In the genomic region with DNA sequence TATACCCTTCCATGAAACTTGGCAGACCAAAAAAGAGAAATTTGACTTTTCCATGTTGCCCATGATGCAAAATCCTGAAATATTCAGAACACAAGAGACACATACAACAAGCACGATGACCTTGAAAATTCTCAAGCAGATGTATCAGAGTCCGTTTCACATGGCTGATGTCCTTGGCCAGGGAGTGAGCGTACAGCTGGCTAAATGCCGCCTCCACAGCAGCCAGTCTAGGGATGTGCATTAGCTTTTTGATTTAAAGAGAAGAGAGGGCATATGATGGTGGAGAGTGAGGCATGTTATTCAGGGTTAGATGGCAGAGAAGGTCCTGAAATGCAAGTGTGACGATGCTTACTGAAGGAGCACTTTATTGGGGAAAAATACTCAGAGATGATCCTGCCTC, we compare ENCODE assay signal across 40 cellular contexts.
"Had no signal": no experiment of that assay in that cellular context is flagged by ENCODE, and none has a peak within 500 bp of the region (broad histone marks: within the 10 kb centered on the region; RNA-seq: fewer than 3 reads in every experiment).

No MANE protein-coding gene starts in this region.

- H3K4me1 Mint-ChIP-seq: activated naive CD4-positive, alpha-beta T cell treated with anti-CD3 and anti-CD28 coated beads, Interleukin-2, amount 10 ng/mL, durations not matched to agents 7 days and 5 days; activated naive CD4-positive, alpha-beta T cell treated with anti-CD3 and anti-CD28 coated beads, Interleukin-2, amount 50 U/mL, for 24 hours; activated naive CD8-positive, alpha-beta T cell treated with anti-CD3 and anti-CD28 coated beads for 36 hours; activated naive CD8-positive, alpha-beta T cell treated with anti-CD3 and anti-CD28 coated beads, Interleukin-2, amount 10 ng/mL, durations not matched to agents 7 days and 5 days; activated naive CD8-positive, alpha-beta T cell treated with anti-CD3 and anti-CD28 coated beads, Interleukin-2, amount 50 U/mL, for 24 hours; activated T-helper 17 cell treated with anti-CD3 and anti-CD28 coated beads, Interleukin-2, amount 50 U/mL, for 72 hours; brain; central memory CD8-positive, alpha-beta T cell had no signal

- H3K4me3 ChIP-seq: adrenal gland, ascending aorta, body of pancreas, breast epithelium, cardiac muscle cell had no signal

- H3K36me3 ChIP-seq: adrenal gland, ascending aorta, brain microvascular endothelial cell, breast epithelium, cardiac muscle cell had no signal

- H3K27ac ChIP-seq: adrenal gland, ascending aorta, body of pancreas, brain microvascular endothelial cell, breast epithelium, cardiac muscle cell had no signal

- H3K27me3 ChIP-seq: adrenal gland, ascending aorta, body of pancreas, brain microvascular endothelial cell, breast epithelium, cardiac muscle cell had no signal

- FAIRE-seq: astrocyte, bronchial epithelial cell had no signal

- H3K36me3 Mint-ChIP-seq: activated naive CD4-positive, alpha-beta T cell treated with anti-CD3 and anti-CD28 coated beads, Interleukin-2, amount 10 ng/mL, durations not matched to agents 7 days and 5 days; activated naive CD4-positive, alpha-beta T cell treated with anti-CD3 and anti-CD28 coated beads, Interleukin-2, amount 50 U/mL, for 24 hours; activated naive CD4-positive, alpha-beta T cell treated with anti-CD3 and anti-CD28 coated beads, Interleukin-2, amount 50 U/mL, for 72 hours; activated naive CD8-positive, alpha-beta T cell; activated naive CD8-positive, alpha-beta T cell treated with anti-CD3 and anti-CD28 coated beads for 36 hours; activated naive CD8-positive, alpha-beta T cell treated with anti-CD3 and anti-CD28 coated beads, Interleukin-2, amount 10 ng/mL, durations not matched to agents 7 days and 5 days; brain had no signal

- H3K27ac Mint-ChIP-seq: activated naive CD4-positive, alpha-beta T cell treated with anti-CD3 and anti-CD28 coated beads for 36 hours; activated naive CD4-positive, alpha-beta T cell treated with anti-CD3 and anti-CD28 coated beads, Interleukin-2, amount 10 ng/mL, durations not matched to agents 7 days and 5 days; activated naive CD4-positive, alpha-beta T cell treated with anti-CD3 and anti-CD28 coated beads, Interleukin-2, amount 50 U/mL, for 24 hours; activated naive CD4-positive, alpha-beta T cell treated with anti-CD3 and anti-CD28 coated beads, Interleukin-2, amount 50 U/mL, for 72 hours; activated naive CD8-positive, alpha-beta T cell; activated naive CD8-positive, alpha-beta T cell treated with anti-CD3 and anti-CD28 coated beads for 36 hours; activated naive CD8-positive, alpha-beta T cell treated with anti-CD3 and anti-CD28 coated beads, Interleukin-2, amount 10 ng/mL, durations not matched to agents 7 days and 5 days; activated naive CD8-positive, alpha-beta T cell treated with anti-CD3 and anti-CD28 coated beads, Interleukin-2, amount 50 U/mL, for 24 hours; activated T-cell treated with anti-CD3 and anti-CD28 coated beads, Interleukin-2, amount 50 U/mL, for 24 hours; activated T-cell treated with anti-CD3 and anti-CD28 coated beads, Interleukin-2, amount 50 U/mL, for 72 hours; activated T-helper 1 cell treated with anti-CD3 and anti-CD28 coated beads, Interleukin-12 subunit alpha, Interleukin-12 subunit beta, Interleukin-2, Interleukin-4 antibody, amounts not matched to agents 30 ng/mL and 10 ng/mL and 1 ng/mL, durations not matched to agents 14 hours and 24 hours and 36 hours; activated T-helper 17 cell treated with anti-CD3 and anti-CD28 coated beads, Interleukin-2, amount 50 U/mL, for 72 hours; activated T-helper 2 cell treated with anti-CD3 and anti-CD28 coated beads, Interferon-gamma antibody, Interleukin-2, Interleukin-4, amounts not matched to agents 10 μg/mL and 5 μg/mL and 100 μg/mL, durations not matched to agents 14 hours and 24 hours and 36 hours; brain had no signal

- H3K4me3 Mint-ChIP-seq: activated naive CD4-positive, alpha-beta T cell treated with anti-CD3 and anti-CD28 coated beads for 36 hours; activated naive CD4-positive, alpha-beta T cell treated with anti-CD3 and anti-CD28 coated beads, Interleukin-2, amount 10 ng/mL, durations not matched to agents 7 days and 5 days; activated naive CD4-positive, alpha-beta T cell treated with anti-CD3 and anti-CD28 coated beads, Interleukin-2, amount 50 U/mL, for 24 hours; activated naive CD8-positive, alpha-beta T cell; activated naive CD8-positive, alpha-beta T cell treated with anti-CD3 and anti-CD28 coated beads for 36 hours; activated naive CD8-positive, alpha-beta T cell treated with anti-CD3 and anti-CD28 coated beads, Interleukin-2, amount 10 ng/mL, durations not matched to agents 7 days and 5 days; activated naive CD8-positive, alpha-beta T cell treated with anti-CD3 and anti-CD28 coated beads, Interleukin-2, amount 50 U/mL, for 24 hours; activated T-cell treated with anti-CD3 and anti-CD28 coated beads, Interleukin-2, amount 50 U/mL, for 24 hours; activated T-cell treated with anti-CD3 and anti-CD28 coated beads, Interleukin-2, amount 50 U/mL, for 4 hours; activated T-cell treated with anti-CD3 and anti-CD28 coated beads, Interleukin-2, amount 50 U/mL, for 72 hours; activated T-helper 1 cell treated with anti-CD3 and anti-CD28 coated beads, Interleukin-12 subunit alpha, Interleukin-12 subunit beta, Interleukin-2, Interleukin-4 antibody, amounts not matched to agents 30 ng/mL and 10 ng/mL and 1 ng/mL, durations not matched to agents 14 hours and 24 hours and 36 hours; activated T-helper 17 cell treated with anti-CD3 and anti-CD28 coated beads, Interleukin-2, amount 50 U/mL, for 72 hours; brain; central memory CD8-positive, alpha-beta T cell had no signal

- ATAC-seq: activated naive CD4-positive, alpha-beta T cell treated with anti-CD3 and anti-CD28 coated beads, Interleukin-2, amount 50 U/mL, for 72 hours; activated naive CD8-positive, alpha-beta T cell treated with anti-CD3 and anti-CD28 coated beads, Interleukin-2, amount 50 U/mL, for 24 hours; activated T-cell treated with anti-CD3 and anti-CD28 coated beads, Interleukin-2, amount 50 U/mL, for 4 hours; activated T-cell treated with anti-CD3 and anti-CD28 coated beads, Interleukin-2, amount 50 U/mL, for 72 hours; activated T-helper 17 cell treated with anti-CD3 and anti-CD28 coated beads, Interleukin-2, amount 50 U/mL, for 72 hours; body of pancreas had no signal

- DNase-seq: activated effector memory CD4-positive, alpha-beta T cell treated with anti-CD3 and anti-CD28 coated beads, Interleukin-2, amount 50 U/mL, for 16 hours; activated effector memory CD4-positive, alpha-beta T cell treated with Interleukin-2 at 50 U/mL for 16 hours; activated gamma-delta T cell; activated gamma-delta T cell treated with Interleukin-2 at 50 U/mL for 16 hours; activated naive CD4-positive, alpha-beta T cell; activated naive CD4-positive, alpha-beta T cell treated with anti-CD3 and anti-CD28 coated beads for 36 hours; activated naive CD4-positive, alpha-beta T cell treated with anti-CD3 and anti-CD28 coated beads, Interleukin-2, amount 10 ng/mL, durations not matched to agents 7 days and 5 days; activated naive CD4-positive, alpha-beta T cell treated with anti-CD3 and anti-CD28 coated beads, Interleukin-2, amount 50 U/mL, for 16 hours; activated naive CD4-positive, alpha-beta T cell treated with Interleukin-2 at 50 U/mL for 16 hours; activated naive CD8-positive, alpha-beta T cell treated with anti-CD3 and anti-CD28 coated beads for 36 hours; activated naive CD8-positive, alpha-beta T cell treated with anti-CD3 and anti-CD28 coated beads, Interleukin-2, amount 10 ng/mL, durations not matched to agents 7 days and 5 days; activated naive CD8-positive, alpha-beta T cell treated with anti-CD3 and anti-CD28 coated beads, Interleukin-2, amount 50 U/mL, for 24 hours; activated T-cell treated with anti-CD3 and anti-CD28 coated beads, Interleukin-2, amount 50 U/mL, for 1 hour; activated T-cell treated with anti-CD3 and anti-CD28 coated beads, Interleukin-2, amount 50 U/mL, for 24 hours; activated T-cell treated with anti-CD3 and anti-CD28 coated beads, Interleukin-2, amount 50 U/mL, for 4 hours; activated T-cell treated with anti-CD3 and anti-CD28 coated beads, Interleukin-2, amount 50 U/mL, for 48 hours; activated T-cell treated with anti-CD3 and anti-CD28 coated beads, Interleukin-2, amount 50 U/mL, for 72 hours; amniotic stem cell; amygdala; anterior cingulate cortex; aorta; body of pancreas; brain microvascular endothelial cell; caudate nucleus; central memory CD4-positive, alpha-beta T cell; cerebellar nuclear complex had no signal

- H3K9me3 Mint-ChIP-seq: activated naive CD4-positive, alpha-beta T cell treated with anti-CD3 and anti-CD28 coated beads for 36 hours; activated naive CD4-positive, alpha-beta T cell treated with anti-CD3 and anti-CD28 coated beads, Interleukin-2, amount 10 ng/mL, durations not matched to agents 7 days and 5 days; activated naive CD4-positive, alpha-beta T cell treated with anti-CD3 and anti-CD28 coated beads, Interleukin-2, amount 50 U/mL, for 24 hours; activated naive CD4-positive, alpha-beta T cell treated with anti-CD3 and anti-CD28 coated beads, Interleukin-2, amount 50 U/mL, for 72 hours; activated naive CD8-positive, alpha-beta T cell treated with anti-CD3 and anti-CD28 coated beads for 36 hours; activated naive CD8-positive, alpha-beta T cell treated with anti-CD3 and anti-CD28 coated beads, Interleukin-2, amount 50 U/mL, for 24 hours; activated T-cell treated with anti-CD3 and anti-CD28 coated beads, Interleukin-2, amount 50 U/mL, for 24 hours; activated T-cell treated with anti-CD3 and anti-CD28 coated beads, Interleukin-2, amount 50 U/mL, for 4 hours; activated T-cell treated with anti-CD3 and anti-CD28 coated beads, Interleukin-2, amount 50 U/mL, for 72 hours; activated T-helper 1 cell treated with anti-CD3 and anti-CD28 coated beads, Interleukin-12 subunit alpha, Interleukin-12 subunit beta, Interleukin-2, Interleukin-4 antibody, amounts not matched to agents 30 ng/mL and 10 ng/mL and 1 ng/mL, durations not matched to agents 14 hours and 24 hours and 36 hours; activated T-helper 17 cell treated with anti-CD3 and anti-CD28 coated beads, Interleukin-2, amount 50 U/mL, for 72 hours; activated T-helper 2 cell treated with anti-CD3 and anti-CD28 coated beads, Interferon-gamma antibody, Interleukin-2, Interleukin-4, amounts not matched to agents 10 μg/mL and 5 μg/mL and 100 μg/mL, durations not matched to agents 14 hours and 24 hours and 36 hours; central memory CD8-positive, alpha-beta T cell had no signal

- H3K27me3 Mint-ChIP-seq: activated naive CD4-positive, alpha-beta T cell treated with anti-CD3 and anti-CD28 coated beads, Interleukin-2, amount 10 ng/mL, durations not matched to agents 7 days and 5 days; activated naive CD8-positive, alpha-beta T cell treated with anti-CD3 and anti-CD28 coated beads for 36 hours; activated naive CD8-positive, alpha-beta T cell treated with anti-CD3 and anti-CD28 coated beads, Interleukin-2, amount 10 ng/mL, durations not matched to agents 7 days and 5 days had no signal

- H3K9me3 ChIP-seq: adrenal gland, ascending aorta, body of pancreas, breast epithelium had no signal

- H3K4me1 ChIP-seq: adrenal gland, ascending aorta, body of pancreas, breast epithelium had no signal
